In the genomic region with DNA sequence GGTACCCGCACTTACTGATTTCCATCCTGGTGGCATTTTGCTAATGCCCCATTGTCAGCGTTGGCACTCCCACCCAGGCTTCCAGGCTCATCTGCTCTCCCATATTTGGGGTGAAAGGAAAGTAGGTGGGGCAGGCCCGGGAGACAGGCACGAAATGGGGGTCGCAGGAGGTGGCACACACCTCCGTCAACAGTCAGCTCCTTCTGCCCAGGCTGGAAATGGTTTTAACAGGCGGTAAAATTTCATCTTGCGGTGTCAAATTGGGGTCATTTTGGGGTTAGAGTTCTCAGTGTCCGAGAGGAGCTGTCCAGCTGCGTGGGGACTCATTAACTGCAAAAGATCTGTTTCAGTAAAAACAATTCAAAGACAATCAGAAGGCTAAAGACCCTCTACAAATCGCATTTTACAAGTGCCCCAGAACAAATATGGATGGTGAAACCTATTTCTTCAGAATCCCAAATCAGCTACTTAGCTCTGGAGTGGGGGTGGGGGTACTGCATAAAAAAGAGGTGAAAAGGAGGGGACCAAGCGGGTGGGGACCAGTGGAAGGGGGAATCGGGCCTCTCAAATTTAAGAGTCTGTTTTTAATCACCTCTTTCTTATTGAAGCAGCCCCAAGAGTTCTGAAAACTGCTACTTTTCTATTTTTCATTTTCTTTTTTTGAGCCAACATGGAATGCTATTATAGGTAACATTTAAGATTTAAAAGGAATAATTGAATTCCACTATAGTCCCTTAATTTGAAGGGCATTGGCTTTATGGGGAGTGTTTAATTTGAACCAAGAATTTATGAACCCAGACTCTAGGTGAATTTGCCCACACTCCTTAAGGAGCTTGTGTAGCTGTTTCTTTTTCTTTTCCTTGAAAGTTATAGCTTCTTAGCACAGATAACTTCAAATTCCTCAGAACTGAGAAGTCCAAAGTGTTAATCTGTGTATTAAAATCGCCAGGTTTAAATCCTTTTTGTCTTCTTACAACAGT, we compare ENCODE assay signal across 19 cellular contexts. TPM values are rescaled to one million over a fixed set of nuclear protein-coding genes. Genes with fewer than 3 reads are reported as not detected.
DNase-seq lines count a peak whose midpoint lies in the region; ATAC-seq and TF ChIP-seq lines count a peak whose summit lies in the region.
"Had no signal": no experiment of that assay in that cellular context is flagged by ENCODE, and none has a peak within 500 bp of the region (broad histone marks: within the 10 kb centered on the region; RNA-seq: fewer than 3 reads in every experiment).

No MANE protein-coding gene starts in this region.

- no peak for ATAC-seq in HG03108 (IDR thresholded peaks at IDR 0.05; ENCODE audit: unreplicated experiment)
- no peak for ATAC-seq in activated T-cell treated with anti-CD3 and anti-CD28 coated beads, Interleukin-2, amount 50 U/mL, for 72 hours (replicated peaks in 1 of 2)
- ATAC-seq: upper lobe of right lung had no signal

- H3K27ac ChIP-seq in HEK293 (ENCODE audit: extremely low read depth, low read depth, low read length) (no peak overlapping the region), hepatocyte (peak overlapping the region; percentile 23), rectal smooth muscle tissue (ENCODE audit: low read depth, low read length) (peak overlapping the region; percentile 99), Karpas-422 (ENCODE audit: low read length) (no peak overlapping the region)
- H3K27ac ChIP-seq: upper lobe of right lung had no signal

- no peak overlapping the region for H3K4me3 ChIP-seq in HEK293 (ENCODE audit: low read depth, low read length)
- no peak overlapping the region for H3K4me3 ChIP-seq in hepatocyte
- peak overlapping the region; percentile 67 for H3K4me3 ChIP-seq in rectal smooth muscle tissue (ENCODE audit: low read length)
- H3K4me3 ChIP-seq in Karpas-422 (ENCODE audit: low read length), result no peak overlapping the region
- H3K4me3 ChIP-seq: upper lobe of right lung had no signal

- DNase-seq in astrocyte of the hippocampus (ENCODE audit: low read depth, low spot score) (peak; percentile 64), hepatocyte (ENCODE audit: low spot score) (no peak), Karpas-422 (no peak)
- DNase-seq in stimulated activated CD4-positive, alpha-beta T cell treated with anti-CD3 and anti-CD28 coated beads, Interleukin-15, amount 100 ng/mL, for 24 hours, result no peak
- DNase-seq in activated T-cell treated with anti-CD3 and anti-CD28 coated beads, Interleukin-2, amount 50 U/mL, for 72 hours, result no peak
- DNase-seq: activated CD4-positive, alpha-beta T cell treated with anti-CD3 and anti-CD28 coated beads, Interleukin-2, amount 50 U/mL, for 48 hours; activated gamma-delta T cell; AML-193; hippocampal formation; NCI-H2171 treated with DMSO at 0.1 percent for 48 hours; SHP77 treated with DMSO at 0.1 percent for 48 hours; stimulated activated CD4-positive, alpha-beta T cell treated with anti-CD3 and anti-CD28 coated beads, Interleukin-1b, Interleukin-23, amount 100 ng/mL, for 48 hours; stimulated activated CD8-positive, alpha-beta memory T cell treated with anti-CD3 and anti-CD28 coated beads, Interleukin-4, amount 100 ng/mL, for 48 hours; T-helper 9 cell; upper lobe of right lung had no signal

- peaks cover 22% of the 10 kb centered on the region for H3K79me2 ChIP-seq in hepatocyte
- H3K79me2 ChIP-seq in Karpas-422 (ENCODE audit: low read length), result peaks cover 11% of the 10 kb centered on the region

- H3K27ac Mint-ChIP-seq in activated T-cell treated with anti-CD3 and anti-CD28 coated beads, Interleukin-2, amount 50 U/mL, for 72 hours, result no peak overlapping the region
- H3K27ac Mint-ChIP-seq: memory B cell had no signal

- H3K4me1 ChIP-seq in HEK293 (ENCODE audit: control insufficient read depth, insufficient read depth, low read length) (peaks cover 7% of the 10 kb centered on the region; the same call in 1 of the 2 replicates), hepatocyte (ENCODE audit: insufficient read depth) (no peaks in the 10 kb centered on the region), rectal smooth muscle tissue (ENCODE audit: control insufficient read depth, insufficient read depth, low read length) (peaks cover 4% of the 10 kb centered on the region), Karpas-422 (ENCODE audit: low read length) (peaks cover 6% of the 10 kb centered on the region)
- H3K4me1 ChIP-seq: upper lobe of right lung had no signal

- peak overlapping the region; percentile 92 for H3K4me2 ChIP-seq in hepatocyte
- H3K4me2 ChIP-seq in Karpas-422 (ENCODE audit: low read depth, low read length, poor library complexity, severe bottlenecking), result no peak overlapping the region

- WGBS in hepatocyte (ENCODE audit: low lambda C conversion rate, missing lambda C conversion rate), result 30% methylated on average over 14 of the region's 14 CpGs

- peaks cover 91% of the 10 kb centered on the region for H3K27me3 Mint-ChIP-seq in activated T-cell treated with anti-CD3 and anti-CD28 coated beads, Interleukin-2, amount 50 U/mL, for 72 hours (ENCODE audit: low read depth)

- H3K27me3 ChIP-seq in hepatocyte, result peaks cover 70% of the 10 kb centered on the region
- H3K27me3 ChIP-seq in rectal smooth muscle tissue (ENCODE audit: control insufficient read depth, insufficient read depth, low read length), result peaks cover 10% of the 10 kb centered on the region
- no peaks in the 10 kb centered on the region for H3K27me3 ChIP-seq in Karpas-422 (ENCODE audit: low read length)

- no peak for TF ChIP-seq CTCF in HEK293 (tag by site-specific recombination; IDR thresholded peaks at IDR 0.05)
- TF ChIP-seq CTCF in hepatocyte (IDR thresholded peaks at IDR 0.05; ENCODE audit: poor library complexity), result no peak

- POLR2A ChIA-PET in HEK293 (lab: Yijun Ruan, JAX), result no interaction called here

- peaks cover 0 to 4% of the 10 kb centered on the region in 2 donors for H3K9me3 Mint-ChIP-seq in activated T-cell treated with anti-CD3 and anti-CD28 coated beads, Interleukin-2, amount 50 U/mL, for 72 hours

- H3K9me2 ChIP-seq in hepatocyte (replicated peaks; ENCODE audit: insufficient read depth) (no peaks in the 10 kb centered on the region), Karpas-422 (replicated peaks; ENCODE audit: insufficient read depth, low read length) (no peaks in the 10 kb centered on the region)

- peak overlapping the region; percentile 40 for H3K9ac ChIP-seq in rectal smooth muscle tissue (ENCODE audit: low read length)
- H3K9ac ChIP-seq in Karpas-422 (ENCODE audit: low read length), result no peak overlapping the region

- H3K36me3 ChIP-seq in HEK293 (ENCODE audit: control insufficient read depth in 2 of 2, insufficient read depth in 1 of 2, low read length in 2 of 2) (no peaks in the 10 kb centered on the region), hepatocyte (replicated peaks; ENCODE audit: insufficient read depth, low read depth) (no peaks in the 10 kb centered on the region), rectal smooth muscle tissue (ENCODE audit: control insufficient read depth, insufficient read depth, low read length) (no peaks in the 10 kb centered on the region), Karpas-422 (ENCODE audit: insufficient read depth, low read length) (no peaks in the 10 kb centered on the region)
- H3K36me3 ChIP-seq: upper lobe of right lung had no signal

- H3K9me3 ChIP-seq in HEK293 (ENCODE audit: control insufficient read depth, insufficient read depth, low read depth, low read length), result no peaks in the 10 kb centered on the region
- no peaks in the 10 kb centered on the region for H3K9me3 ChIP-seq in hepatocyte (ENCODE audit: low read depth)
- H3K9me3 ChIP-seq in Karpas-422 (ENCODE audit: low read length), result no peaks in the 10 kb centered on the region
- H3K9me3 ChIP-seq: upper lobe of right lung had no signal

- peaks cover 22% of the 10 kb centered on the region for H3K4me1 Mint-ChIP-seq in activated T-cell treated with anti-CD3 and anti-CD28 coated beads, Interleukin-2, amount 50 U/mL, for 72 hours (ENCODE audit: low read depth)

- H4K20me1 ChIP-seq in hepatocyte (ENCODE audit: insufficient read depth, poor library complexity, severe bottlenecking) (no peaks in the 10 kb centered on the region), Karpas-422 (ENCODE audit: insufficient read depth, low read depth, low read length) (peaks cover 25% of the 10 kb centered on the region; the same call in 1 of the 2 replicates)

- H2AFZ ChIP-seq in hepatocyte (no peak overlapping the region), Karpas-422 (ENCODE audit: low read length) (no peak overlapping the region)

- H3K36me3 Mint-ChIP-seq in activated T-cell treated with anti-CD3 and anti-CD28 coated beads, Interleukin-2, amount 50 U/mL, for 72 hours (ENCODE audit: insufficient read depth in 2 of 2), result peaks cover 15% of the 10 kb centered on the region in 2 donors

- H3K4me3 Mint-ChIP-seq in activated T-cell treated with anti-CD3 and anti-CD28 coated beads, Interleukin-2, amount 50 U/mL, for 72 hours, result no peak overlapping the region
- H3K4me3 Mint-ChIP-seq: memory B cell had no signal

- CTCF ChIA-PET in HEK293 (lab: Yijun Ruan, JAX), result interaction anchor here (0.6 to 1.6 kb wide), 3 partner anchors 221 to 1587 kb away, joined by 3 to 4 read pairs (median 4); no protein-coding TSS in a partner anchor

TF ChIP-seq in HEK293, 187 proteins besides CTCF, POLR2A, EP300 and RAD21 (continues in another document):
- TF ChIP-seq MZF1 (tag by site-specific recombination; IDR thresholded peaks at IDR 0.05; ENCODE audit: borderline replicate concordance) (no peak), INSM2 (tag by site-specific recombination; IDR thresholded peaks at IDR 0.05) (no peak), ZEB2 (tag by site-specific recombination; IDR thresholded peaks at IDR 0.05) (no peak)

RNA-seq across cellular contexts. Expression of gene MEIS2, which starts 4.4 kb away (rescaled TPM):
- 30.0 and 33.5 TPM in 2 replicates for total RNA-seq in hepatocyte
- polyA plus RNA-seq in hepatocyte, result 20.6 and 32.4 TPM in 2 replicates
- total RNA-seq in Karpas-422 (2014; rRNA removed; shearing (Covaris generic); ENCODE audit: low replicate concordance), result 55.7 and 68.2 TPM in 2 replicates
- under 1 TPM in 1 of 2 donors, not detected in 1; 0.19 TPM for total RNA-seq in activated T-cell treated with anti-CD3 and anti-CD28 coated beads, Interleukin-2, amount 50 U/mL, for 72 hours

Comparison
In these comparisons a context has a peak if more than half of its experiments do, and no peak if none do; other contexts are left out.
1. H3K27ac ChIP-seq: peak in hepatocyte (single experiment) and rectal smooth muscle tissue (single experiment); none in HEK293 (single experiment) and Karpas-422 (single experiment).
2. RNA of gene MEIS2, which starts 4.4 kb away (total RNA-seq): 55.7 to 68.2 TPM in Karpas-422 and 30.0 to 33.5 TPM in hepatocyte; 0.19 TPM in activated T-cell treated with anti-CD3 and anti-CD28 coated beads, Interleukin-2, amount 50 U/mL, for 72 hours; every median in the first group is over 10 times any median in the second.